ENCODE assay signal across 18 cellular contexts in genomic region chr3:147195896-147196295, GRCh38.
DNase-seq lines count a peak whose midpoint lies in the region; ATAC-seq and TF ChIP-seq lines count a peak whose summit lies in the region.
"Had no signal": no experiment of that assay in that cellular context is flagged by ENCODE, and none has a peak within 500 bp of the region (broad histone marks: within the 10 kb centered on the region; RNA-seq: fewer than 3 reads in every experiment).

No MANE protein-coding gene starts in this region.

- ATAC-seq in omental fat pad (ENCODE audit: low FRiP score): no peak
- ATAC-seq: HCT116 had no signal

- no peak overlapping the region for H3K4me3 ChIP-seq in AG10803 (ENCODE audit: low read length)
- H3K4me3 ChIP-seq in choroid plexus epithelial cell (ENCODE audit: low read depth, low read length): no peak overlapping the region
- H3K4me3 ChIP-seq: SK-N-MC had no signal

- no peak for TF ChIP-seq CTCF in AG10803 (conservative IDR thresholded peaks at IDR 0.05; ENCODE audit: low read length)
- TF ChIP-seq CTCF in choroid plexus epithelial cell (conservative IDR thresholded peaks at IDR 0.05; ENCODE audit: low read depth, low read length): no peak
- TF ChIP-seq CTCF in omental fat pad (IDR thresholded peaks at IDR 0.05): no peak

- peak; percentile 19 for DNase-seq in AG10803 (ENCODE audit: low read depth)
- peak; percentile 45 for DNase-seq in HCEC 1CT
- DNase-seq in choroid plexus epithelial cell (ENCODE audit: low read depth): peak; percentile 19
- peak; percentile 8 for DNase-seq in iris pigment epithelial cell (ENCODE audit: low read depth)
- DNase-seq in NCI-H2107 treated with DMSO at 0.1 percent for 48 hours (lab: John Stamatoyannopoulos, UW; ENCODE audit: unreplicated experiment): no peak
- no peak for DNase-seq in activated CD4-positive, alpha-beta T cell treated with anti-CD3 and anti-CD28 coated beads for 1 hour
- DNase-seq in omental fat pad (ENCODE audit: low spot score): no peak
- DNase-seq in activated CD4-positive, alpha-beta T cell treated with anti-CD3 and anti-CD28 coated beads, Interleukin-2, amount 50 U/mL, for 4 hours: no peak
- DNase-seq: C1 segment of cervical spinal cord; CD8-positive, alpha-beta memory T cell; DMS79; NCI-H1092 treated with DMSO at 0.1 percent for 48 hours; NCI-H2081 treated with DMSO at 0.1 percent for 48 hours; NCI-H524; NCI-H82; SHP77 had no signal

Comparison
In these comparisons a context has a peak if more than half of its experiments do, and no peak if none do; other contexts are left out.
1. DNase-seq: peak in AG10803 (single experiment), HCEC 1CT (single experiment), choroid plexus epithelial cell (single experiment) and iris pigment epithelial cell (single experiment); none in NCI-H2107 treated with DMSO at 0.1 percent for 48 hours (single experiment), activated CD4-positive, alpha-beta T cell treated with anti-CD3 and anti-CD28 coated beads for 1 hour (single experiment), omental fat pad (single experiment) and activated CD4-positive, alpha-beta T cell treated with anti-CD3 and anti-CD28 coated beads, Interleukin-2, amount 50 U/mL, for 4 hours (0 of 2).